Comparison of ENCODE assay signal across 15 cellular contexts in the genomic region with DNA sequence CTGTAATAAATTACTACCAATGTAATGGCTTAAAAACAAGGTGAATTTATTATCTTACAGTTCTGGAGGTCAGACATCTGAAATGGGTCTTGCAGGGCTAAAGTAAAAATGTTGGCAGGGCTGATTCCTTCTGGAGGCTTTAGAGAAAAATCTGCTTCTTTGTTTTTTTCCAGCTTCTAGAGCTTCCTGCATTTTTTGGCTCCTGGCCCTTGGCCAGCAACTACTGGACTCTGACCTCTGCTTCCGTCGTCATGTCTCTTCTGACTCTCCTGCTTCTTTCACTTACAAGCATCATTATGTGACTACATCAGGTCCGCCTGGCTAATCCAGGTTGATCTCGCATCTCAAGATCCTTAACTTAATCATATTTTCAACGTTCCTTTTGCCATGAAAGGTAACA.
DNase-seq lines count a peak whose midpoint lies in the region; ATAC-seq and TF ChIP-seq lines count a peak whose summit lies in the region.
"Had no signal": no experiment of that assay in that cellular context is flagged by ENCODE, and none has a peak within 500 bp of the region (broad histone marks: within the 10 kb centered on the region; RNA-seq: fewer than 3 reads in every experiment).

No MANE protein-coding gene starts in this region.

- H3K4me3 Mint-ChIP-seq in immature natural killer cell, result no peak overlapping the region
- H3K4me3 Mint-ChIP-seq: activated naive CD4-positive, alpha-beta T cell treated with anti-CD3 and anti-CD28 coated beads, Interleukin-2, amount 50 U/mL, for 24 hours; GM23338; WTC11 had no signal

- H3K27ac Mint-ChIP-seq in immature natural killer cell, result no peak overlapping the region
- H3K27ac Mint-ChIP-seq: activated naive CD4-positive, alpha-beta T cell treated with anti-CD3 and anti-CD28 coated beads, Interleukin-2, amount 50 U/mL, for 24 hours; GM23338; WTC11 had no signal

- no peaks in the 10 kb centered on the region for H3K9me3 ChIP-seq in right cardiac atrium (ENCODE audit: control insufficient read depth, low read length)
- H3K9me3 ChIP-seq: BLaER1 treated with 17β-estradiol and CSF1 and Interleukin-3, amounts not matched to agents 10 nM and 100 nM; stomach had no signal

- ATAC-seq in right cardiac atrium (peak; percentile 81 to 82), GM21529 (IDR thresholded peaks at IDR 0.05; ENCODE audit: unreplicated experiment) (no peak)
- ATAC-seq: GM23338, WTC11 had no signal

- no peaks in the 10 kb centered on the region for H3K4me1 ChIP-seq in right cardiac atrium (ENCODE audit: control insufficient read depth, insufficient read depth, low read length)
- H3K4me1 ChIP-seq: BLaER1 treated with 17β-estradiol and CSF1 and Interleukin-3, amounts not matched to agents 10 nM and 100 nM; stomach had no signal

- DNase-seq in HK-2 (ENCODE audit: unreplicated experiment) (peak; percentile 27), astrocyte of the spinal cord (ENCODE audit: low read depth, low spot score) (peak; percentile 56), right cardiac atrium (peak; percentile 67 to 86 (median 78)), retinal pigment epithelial cell (ENCODE audit: low read depth) (peak; percentile 89), ureter (ENCODE audit: low spot score) (no peak), immature natural killer cell (no peak), AG08395 (ENCODE audit: low spot score) (no peak)
- DNase-seq: cortex of kidney, retina, stomach had no signal

- H3K27me3 ChIP-seq in right cardiac atrium (ENCODE audit: control insufficient read depth, insufficient read depth), result no peaks in the 10 kb centered on the region
- H3K27me3 ChIP-seq: BLaER1 treated with 17β-estradiol and CSF1 and Interleukin-3, amounts not matched to agents 10 nM and 100 nM; stomach had no signal

- WGBS in right cardiac atrium, result 40% methylated on average over 5 of the region's 5 CpGs

- H3K4me3 ChIP-seq in astrocyte of the spinal cord (ENCODE audit: low read depth, low read length), result no peak overlapping the region
- H3K4me3 ChIP-seq in right cardiac atrium (ENCODE audit: low read length), result no peak overlapping the region
- no peak overlapping the region for H3K4me3 ChIP-seq in retinal pigment epithelial cell (ENCODE audit: low read length)
- H3K4me3 ChIP-seq: BLaER1 treated with 17β-estradiol and CSF1 and Interleukin-3, amounts not matched to agents 10 nM and 100 nM; GM23338; stomach had no signal

- H3K36me3 Mint-ChIP-seq in immature natural killer cell, result no peaks in the 10 kb centered on the region
- H3K36me3 Mint-ChIP-seq: activated naive CD4-positive, alpha-beta T cell treated with anti-CD3 and anti-CD28 coated beads, Interleukin-2, amount 50 U/mL, for 24 hours; WTC11 had no signal

- intact Hi-C loops in right cardiac atrium (cut with DNase I), result no loop called here

- no peaks in the 10 kb centered on the region for H3K4me1 Mint-ChIP-seq in immature natural killer cell
- H3K4me1 Mint-ChIP-seq: activated naive CD4-positive, alpha-beta T cell treated with anti-CD3 and anti-CD28 coated beads, Interleukin-2, amount 50 U/mL, for 24 hours had no signal

- peaks cover 1 to 20% (median 8%) of the 10 kb centered on the region in 3 donors for H3K27me3 Mint-ChIP-seq in immature natural killer cell (ENCODE audit: low read depth in 3 of 3)

- in situ Hi-C loops in astrocyte of the spinal cord (cut with HindIII; ENCODE audit: low sequenced_read_pairs), result no loop called here

- TF ChIP-seq CTCF in astrocyte of the spinal cord (IDR thresholded peaks at IDR 0.05; ENCODE audit: low read depth, low read length), result no peak
- no peak for TF ChIP-seq CTCF in retinal pigment epithelial cell (conservative IDR thresholded peaks at IDR 0.05; ENCODE audit: low read depth, low read length)

- peaks cover 0 to 2% (median 0%) of the 10 kb centered on the region in 6 donors for H3K9me3 Mint-ChIP-seq in immature natural killer cell
- H3K9me3 Mint-ChIP-seq: activated naive CD4-positive, alpha-beta T cell treated with anti-CD3 and anti-CD28 coated beads, Interleukin-2, amount 50 U/mL, for 24 hours; GM23338 had no signal

- H3K27ac ChIP-seq in right cardiac atrium (ENCODE audit: low read length), result no peak overlapping the region
- H3K27ac ChIP-seq: BLaER1 treated with 17β-estradiol and CSF1 and Interleukin-3, amounts not matched to agents 10 nM and 100 nM; stomach had no signal

Comparison
In these comparisons a context has a peak if more than half of its experiments do, and no peak if none do; other contexts are left out.
1. DNase-seq: peak in HK-2 (single experiment), astrocyte of the spinal cord (single experiment), right cardiac atrium (3 of 3) and retinal pigment epithelial cell (single experiment); none in ureter (single experiment), immature natural killer cell (0 of 3) and AG08395 (single experiment).